Comparison of ENCODE assay signal across 8 cellular contexts in the genomic region with DNA sequence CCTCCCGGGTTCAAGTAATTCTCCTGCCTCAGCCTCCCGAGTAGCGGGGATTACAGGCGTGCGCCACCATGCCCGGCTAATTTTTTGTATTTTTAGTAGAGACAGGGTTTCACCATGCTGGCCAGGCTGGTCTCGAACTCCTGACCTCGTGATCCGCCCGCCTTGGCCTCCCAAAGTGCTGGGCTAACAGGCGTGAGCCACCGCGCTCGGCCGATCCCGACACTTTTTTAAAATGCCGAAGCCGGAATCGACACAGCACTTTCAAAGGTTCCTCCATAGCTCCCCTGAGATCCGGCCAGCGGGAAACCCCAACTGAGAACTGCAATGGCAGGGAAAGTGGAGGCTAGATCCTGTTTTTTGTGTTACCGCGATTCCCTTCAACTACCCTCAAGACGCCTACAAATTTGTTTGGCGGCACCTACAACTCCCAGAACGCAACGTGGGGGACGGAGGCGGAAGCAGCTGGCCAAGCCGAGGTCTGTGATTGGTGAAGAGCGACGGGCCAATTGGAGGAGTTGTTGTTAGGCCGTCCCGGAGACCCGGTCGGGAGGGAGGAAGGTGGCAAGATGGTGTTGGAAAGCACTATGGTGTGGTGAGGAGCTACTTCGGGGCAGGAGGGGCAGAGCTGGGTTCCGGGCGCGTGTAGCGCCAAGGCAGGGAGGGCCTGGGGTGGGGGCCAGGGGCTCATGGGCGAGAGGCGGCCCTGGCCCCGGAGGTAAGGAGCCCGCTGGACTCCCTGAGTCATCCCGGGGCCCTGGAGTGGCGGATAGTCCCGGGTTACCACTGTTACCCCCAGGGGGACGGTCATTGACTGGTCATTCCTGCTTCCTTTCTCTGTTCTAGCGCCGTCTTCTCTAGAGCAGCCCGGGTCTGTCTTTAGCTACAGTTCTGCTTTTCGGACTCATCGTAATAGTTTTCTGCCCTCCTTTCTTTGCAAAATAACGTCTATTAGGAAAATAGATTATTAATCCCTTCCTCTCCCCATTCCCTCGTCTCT. TPM values are rescaled to one million over a fixed set of nuclear protein-coding genes. Genes with fewer than 3 reads are reported as not detected.
DNase-seq lines count a peak whose midpoint lies in the region; ATAC-seq, FAIRE-seq and TF ChIP-seq lines count a peak whose summit lies in the region.

A gene (plus strand): TSS at position 518 of the 997 bp plus-strand sequence. CDS start 49 bp downstream, at position 567.

- peaks cover 8 to 16% of the 10 kb centered on the region in 2 donors for H3K36me3 Mint-ChIP-seq in activated T-cell treated with anti-CD3 and anti-CD28 coated beads, Interleukin-2, amount 50 U/mL, for 72 hours (ENCODE audit: insufficient read depth in 2 of 2)

- ATAC-seq in GM21737 (IDR thresholded peaks at IDR 0.05; ENCODE audit: unreplicated experiment), result peak; percentile 89
- peak; percentile 97 to 98 for ATAC-seq in activated T-cell treated with anti-CD3 and anti-CD28 coated beads, Interleukin-2, amount 50 U/mL, for 72 hours (replicated peaks in 1 of 2)

- 9 to 16% methylated on average over 31 to 34 of the region's 56 CpGs for WGBS in esophagus squamous epithelium, 2 donors

- H3K9me3 ChIP-seq in KOPT-K1 (ENCODE audit: insufficient read depth, low read length, poor library complexity, severe bottlenecking) (no peaks in the 10 kb centered on the region), esophagus squamous epithelium (no peaks in the 10 kb centered on the region)

- TF ChIP-seq POLR2A in esophagus squamous epithelium (IDR thresholded peaks at IDR 0.05), result peak in 3 of 4 donors; percentile 65 to 91 (median 69)

- DNase-seq in DMS53 treated with DMSO at 0.1 percent for 48 hours (lab: John Stamatoyannopoulos, UW; ENCODE audit: unreplicated experiment) (peak; percentile 93), RCC 7860 (ENCODE audit: low spot score) (peak; percentile 92), esophagus squamous epithelium (lab: John Stamatoyannopoulos, UW) (peak; percentile 46), myocyte (ENCODE audit: low read depth) (peak; percentile 98)
- peak; percentile 93 to 94 for DNase-seq in activated T-cell treated with anti-CD3 and anti-CD28 coated beads, Interleukin-2, amount 50 U/mL, for 72 hours
- DNase-seq in stimulated activated CD8-positive, alpha-beta memory T cell treated with anti-CD3 and anti-CD28 coated beads, Interleukin-7, amount 100 ng/mL, for 48 hours (ENCODE audit: extremely low read depth in 1 of 2, low read depth in 1 of 2), result peak; percentile 84 to 91

- TF ChIP-seq CTCF in esophagus squamous epithelium (IDR thresholded peaks at IDR 0.05), result peak in 2 of 6 experiments; percentile 9 to 14

- FAIRE-seq in RCC 7860 (lab: Jason Lieb, UNC), result peak; percentile 83

- H3K4me3 ChIP-seq in esophagus squamous epithelium, result peak within 1 kb of the TSS; percentile 72 to 99 (median 86)

- H3K9me3 Mint-ChIP-seq in activated T-cell treated with anti-CD3 and anti-CD28 coated beads, Interleukin-2, amount 50 U/mL, for 72 hours, result no peaks in the 10 kb centered on the region

- H3K4me3 Mint-ChIP-seq in activated T-cell treated with anti-CD3 and anti-CD28 coated beads, Interleukin-2, amount 50 U/mL, for 72 hours, result peak within 1 kb of the TSS; percentile 93 to 97

- H3K27ac ChIP-seq in KOPT-K1 (ENCODE audit: low read depth, low read length, poor library complexity, severe bottlenecking), result peak within 1 kb of the TSS; percentile 64
- peak within 1 kb of the TSS; percentile 89 to 96 (median 92) for H3K27ac ChIP-seq in esophagus squamous epithelium

- H3K36me3 ChIP-seq in KOPT-K1 (ENCODE audit: insufficient read depth, low read length), result peaks cover 12% of the 10 kb centered on the region; the same call in 1 of the 2 replicates
- peaks cover 0 to 10% (median 0%) of the 10 kb centered on the region in 3 donors for H3K36me3 ChIP-seq in esophagus squamous epithelium

- intact Hi-C loops in esophagus squamous epithelium (cut with DNase I), result loop anchor here (5.0 kb wide), 1 partner anchor 57 kb away; a partner anchor contains a TSS

- H3K4me1 ChIP-seq in esophagus squamous epithelium, result peaks cover 9 to 41% (median 11%) of the 10 kb centered on the region in 3 donors

- peak within 1 kb of the TSS; percentile 96 for H3K27ac Mint-ChIP-seq in activated T-cell treated with anti-CD3 and anti-CD28 coated beads, Interleukin-2, amount 50 U/mL, for 72 hours

- peaks cover 31% of the 10 kb centered on the region for H3K4me1 Mint-ChIP-seq in activated T-cell treated with anti-CD3 and anti-CD28 coated beads, Interleukin-2, amount 50 U/mL, for 72 hours (ENCODE audit: low read depth)

- H3K27me3 Mint-ChIP-seq in activated T-cell treated with anti-CD3 and anti-CD28 coated beads, Interleukin-2, amount 50 U/mL, for 72 hours (ENCODE audit: low read depth), result no peaks in the 10 kb centered on the region

- H3K27me3 ChIP-seq in esophagus squamous epithelium, result no peaks in the 10 kb centered on the region

RNA-seq across cellular contexts. Expression of the gene that starts here (rescaled TPM):
- total RNA-seq in activated T-cell treated with anti-CD3 and anti-CD28 coated beads, Interleukin-2, amount 50 U/mL, for 72 hours, result 100 to 1,000 TPM; 168 to 205 TPM
- total RNA-seq in esophagus squamous epithelium (100 to 1,000 TPM in 3 of 4 donors, 10 to 100 TPM in 1; 78.2 to 117 (median 109) TPM), myocyte (144 and 179 TPM in 2 replicates)
- polyA plus RNA-seq in myocyte (2012), result 261 TPM

Comparison
In these comparisons a context has a peak if more than half of its experiments do, and no peak if none do; other contexts are left out.
1. Peak in every context shown above with its lines: DNase-seq, ATAC-seq, H3K4me3 ChIP-seq and H3K27ac ChIP-seq.
2. DNase-seq: peak in every context shown above with its lines; median percentile 98 in myocyte; 94 in activated T-cell treated with anti-CD3 and anti-CD28 coated beads, Interleukin-2, amount 50 U/mL, for 72 hours; 93 in DMS53 treated with DMSO at 0.1 percent for 48 hours; 92 in RCC 7860; 88 in stimulated activated CD8-positive, alpha-beta memory T cell treated with anti-CD3 and anti-CD28 coated beads, Interleukin-7, amount 100 ng/mL, for 48 hours; 46 in esophagus squamous epithelium.